Comparison of ENCODE assay signal across 8 cellular contexts in genomic region chr6:149211046-149211571, GRCh38.
A peak's percentile ranks its signal among the peaks of the same experiment; 100 is the strongest.
DNase-seq lines count a peak whose midpoint lies in the region; ATAC-seq and TF ChIP-seq lines count a peak whose summit lies in the region.

No MANE protein-coding gene starts in this region.

- 82 to 89% methylated on average over 6 of the region's 6 CpGs for WGBS in lower leg skin, 2 donors

- ATAC-seq in GM18867 (IDR thresholded peaks at IDR 0.05; ENCODE audit: unreplicated experiment): peak; percentile 72
- ATAC-seq in HG02623 (IDR thresholded peaks at IDR 0.05; ENCODE audit: unreplicated experiment): peak; percentile 58

- no peaks in the 10 kb centered on the region for H3K79me2 ChIP-seq in OCI-LY7 (ENCODE audit: insufficient read depth, low read depth, low read length)

- CTCF ChIA-PET in OCI-LY7 (lab: Charles Lee; ENCODE audit: unreplicated experiment): no interaction called here

- H3K9me2 ChIP-seq in OCI-LY7 (ENCODE audit: insufficient read depth, low read length): no peaks in the 10 kb centered on the region

- no TSS peak for BruUV-seq in OCI-LY7 (replicated peaks; lab: Mats Ljungman, UMichigan)

- H3K4me3 ChIP-seq in OCI-LY7 (ENCODE audit: low read depth, low read length, poor library complexity, severe bottlenecking) (no peak overlapping the region), fibroblast of pulmonary artery (replicated peaks; ENCODE audit: low read depth, low read length) (no peak overlapping the region), lower leg skin (ENCODE audit: low read depth, poor library complexity, severe bottlenecking) (no peak overlapping the region)

- H2AFZ ChIP-seq in OCI-LY7 (ENCODE audit: low read length): peak overlapping the region; percentile 57; the same call in 1 of the 2 replicates

- H3K9me3 ChIP-seq in OCI-LY7 (ENCODE audit: low read length): no peaks in the 10 kb centered on the region

- TF ChIP-seq CTCF in OCI-LY7 (conservative IDR thresholded peaks at IDR 0.05; ENCODE audit: low read length) (no peak), fibroblast of pulmonary artery (IDR thresholded peaks at IDR 0.05; ENCODE audit: low read length, missing control alignments) (no peak), lower leg skin (IDR thresholded peaks at IDR 0.05) (no peak)

- H3K4me2 ChIP-seq in OCI-LY7 (ENCODE audit: low read length): peak overlapping the region; percentile 0; the same call in 1 of the 2 replicates

- H3K4me1 ChIP-seq in OCI-LY7 (ENCODE audit: insufficient read depth, low read length, poor library complexity, severe bottlenecking): peaks cover 10% of the 10 kb centered on the region

- H4K20me1 ChIP-seq in OCI-LY7 (ENCODE audit: insufficient read depth, low read length): no peaks in the 10 kb centered on the region

- intact Hi-C loops in OCI-LY7 (cut with micrococcal nuclease; ENCODE audit: unreplicated experiment) (no loop called here), lower leg skin (cut with DNase I; ENCODE audit: low total_unique reads) (no loop called here)

- POLR2A ChIA-PET in OCI-LY7 (lab: Charles Lee): interaction anchor here (1.1 to 1.2 kb wide), 3 partner anchors 14 to 334 kb away, joined by 3 to 4 read pairs (median 3); no protein-coding TSS in a partner anchor

- no peaks in the 10 kb centered on the region for H3K36me3 ChIP-seq in OCI-LY7 (ENCODE audit: insufficient read depth, low read length)

- DNase-seq in OCI-LY7 (ENCODE audit: low spot score) (peak; percentile 58), fibroblast of pulmonary artery (ENCODE audit: low read depth) (peak; percentile 70), DMS 273 treated with DMSO at 0.1 percent for 48 hours (lab: John Stamatoyannopoulos, UW) (no peak), SHP77 treated with DMSO at 0.1 percent for 48 hours (lab: John Stamatoyannopoulos, UW) (no peak), lower leg skin (ENCODE audit: low spot score in 2 of 2) (no peak), Ammon's horn (ENCODE audit: low spot score) (no peak)

- TF ChIP-seq POLR2A in lower leg skin (IDR thresholded peaks at IDR 0.05): no peak

- H3K27ac ChIP-seq in OCI-LY7 (ENCODE audit: low read depth, low read length, poor library complexity, severe bottlenecking): no peak overlapping the region

Comparison
In these comparisons a context has a peak if more than half of its experiments do, and no peak if none do; other contexts are left out.
1. DNase-seq: peak in OCI-LY7 (single experiment) and fibroblast of pulmonary artery (single experiment); none in DMS 273 treated with DMSO at 0.1 percent for 48 hours (single experiment), SHP77 treated with DMSO at 0.1 percent for 48 hours (single experiment), lower leg skin (0 of 2) and Ammon's horn (single experiment).